ENCODE assay signal across 1 cellular context in the genomic region with DNA sequence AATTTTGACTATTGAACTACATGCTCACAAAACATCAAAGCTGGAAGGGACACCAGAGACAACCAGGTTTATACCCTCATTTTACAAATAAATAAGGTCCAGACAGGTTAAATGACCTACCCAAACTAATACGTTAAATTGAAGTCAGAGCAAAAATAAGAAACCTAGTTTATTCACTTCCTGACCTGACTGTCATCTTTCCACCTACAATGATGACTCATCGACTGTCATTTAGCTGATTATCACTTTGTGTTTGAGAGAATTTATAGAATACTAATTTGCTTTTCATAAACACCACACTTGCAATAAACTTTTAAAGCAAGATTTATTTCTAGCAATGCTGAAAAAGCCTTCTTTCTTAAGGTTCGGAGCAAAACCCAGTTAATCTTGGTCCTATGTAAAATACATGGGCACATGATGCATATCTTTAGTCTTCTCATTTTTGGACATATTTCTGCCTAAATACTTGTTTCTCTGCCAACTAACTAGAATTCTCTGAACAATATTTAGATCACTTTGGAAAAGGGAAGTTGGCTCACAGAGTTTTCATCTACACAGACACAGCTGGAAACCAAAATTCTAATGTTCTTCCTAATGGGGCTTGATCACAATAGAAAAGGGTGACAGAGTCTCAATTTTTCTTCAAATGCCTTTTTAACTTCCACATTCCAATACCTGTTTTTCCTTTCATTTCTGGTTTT.
TF ChIP-seq lines count a peak whose summit lies in the region.

No MANE protein-coding gene starts in this region.

TF ChIP-seq in HCT116, 20 proteins besides CTCF, POLR2A, EP300 and RAD21:
- TF ChIP-seq JUND (IDR thresholded peaks at IDR 0.05) (0 out of 2 replicates have a peak, but pooled peaks have one; percentile 12), SIN3A (IDR thresholded peaks at IDR 0.05; ENCODE audit: low read depth) (no peak), FOSL1 (IDR thresholded peaks at IDR 0.05; ENCODE audit: low read depth) (peak; percentile 41; the same call in 1 of the 2 replicates)
